Comparison of ENCODE assay signal across 7 cellular contexts in the genomic region with DNA sequence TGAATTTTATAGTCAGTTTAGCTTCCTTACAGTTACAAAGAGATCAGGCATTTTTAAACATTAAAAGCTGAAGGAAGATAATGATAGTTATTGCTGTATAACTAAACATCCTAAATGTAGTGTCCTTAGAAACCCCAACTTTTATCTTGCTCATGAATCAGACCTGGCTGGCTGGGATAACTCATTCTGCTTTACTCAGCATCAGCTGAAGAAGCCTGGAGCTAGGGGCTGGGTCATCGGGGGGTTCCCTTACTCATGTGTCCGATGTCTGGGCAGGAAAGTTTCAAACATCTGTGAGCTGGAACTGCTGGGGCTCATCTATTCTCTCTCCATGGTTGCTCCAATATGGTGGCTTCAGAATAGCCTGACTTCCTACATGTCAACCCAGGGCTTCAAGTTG.
"Had no signal": no experiment of that assay in that cellular context is flagged by ENCODE, and none has a peak within 500 bp of the region (broad histone marks: within the 10 kb centered on the region; RNA-seq: fewer than 3 reads in every experiment).

No MANE protein-coding gene starts in this region.

- ATAC-seq: GM12878 had no signal

- H3K4me3 ChIP-seq: GM12878 had no signal

- FAIRE-seq: GM12878, GM12891, GM12892, GM18507, GM19239 had no signal

- DNase-seq: GDM1, GF-D8 had no signal
